In the genomic region with DNA sequence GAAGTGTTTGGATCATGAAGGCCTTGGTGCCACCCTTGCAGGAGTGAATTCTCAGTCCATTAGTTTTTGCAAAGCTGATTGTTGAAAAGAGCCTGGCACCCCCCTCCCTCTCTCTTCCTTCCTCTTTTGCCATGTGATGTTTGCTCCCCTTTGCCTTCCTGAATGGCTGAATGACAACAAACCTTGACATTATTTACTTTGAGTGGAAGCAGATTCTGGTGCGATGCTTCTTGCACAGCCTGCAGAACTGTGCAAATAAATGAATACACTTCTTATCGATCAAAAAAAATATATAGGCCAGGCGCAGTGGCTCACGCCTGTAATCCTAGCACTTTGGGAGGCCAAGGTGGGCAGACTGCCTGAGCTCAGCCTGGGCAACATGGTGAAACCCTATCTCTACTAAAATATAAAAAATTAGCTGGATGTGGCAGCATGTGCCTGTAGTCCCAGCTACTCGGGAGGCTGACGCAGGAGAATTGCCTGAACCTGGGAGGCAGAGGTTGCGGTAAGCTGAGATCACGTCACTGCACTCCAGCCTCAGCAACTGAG, we compare ENCODE assay signal across 21 cellular contexts. TPM values are rescaled to one million over a fixed set of nuclear protein-coding genes. Genes with fewer than 3 reads are reported as not detected.
A peak's percentile ranks its signal among the peaks of the same experiment; 100 is the strongest.
DNase-seq lines count a peak whose midpoint lies in the region; ATAC-seq and TF ChIP-seq lines count a peak whose summit lies in the region.
"Had no signal": no experiment of that assay in that cellular context is flagged by ENCODE, and none has a peak within 500 bp of the region (broad histone marks: within the 10 kb centered on the region; RNA-seq: fewer than 3 reads in every experiment).

No MANE protein-coding gene starts in this region.

- peaks cover 14% of the 10 kb centered on the region for H3K36me3 Mint-ChIP-seq in CD8-positive, alpha-beta T cell

- peaks cover 8% of the 10 kb centered on the region for H3K27me3 Mint-ChIP-seq in CD8-positive, alpha-beta T cell (ENCODE audit: low read depth)
- H3K27me3 Mint-ChIP-seq: activated naive CD8-positive, alpha-beta T cell treated with anti-CD3 and anti-CD28 coated beads, Interleukin-2, amount 50 U/mL, for 24 hours had no signal

- no peak overlapping the region for H3K4me3 ChIP-seq in CD8-positive, alpha-beta T cell (ENCODE audit: low read depth, low read length)
- H3K4me3 ChIP-seq in tibial artery, result no peak overlapping the region
- H3K4me3 ChIP-seq: suprapubic skin had no signal

- peak overlapping the region; percentile 66 for H3K27ac Mint-ChIP-seq in CD8-positive, alpha-beta T cell
- H3K27ac Mint-ChIP-seq: activated naive CD8-positive, alpha-beta T cell treated with anti-CD3 and anti-CD28 coated beads, Interleukin-2, amount 50 U/mL, for 24 hours had no signal

- no peak for DNase-seq in CD8-positive, alpha-beta T cell
- DNase-seq in KG1 (lab: John Stamatoyannopoulos, UW) (peak; percentile 46), NCI-H345 treated with DMSO at 0.1 percent for 48 hours (lab: John Stamatoyannopoulos, UW; ENCODE audit: unreplicated experiment) (peak; percentile 87), cerebellar cortex (ENCODE audit: low spot score) (peak; percentile 16), tibial artery (no peak), D341Med (ENCODE audit: low spot score) (no peak), DMS 273 (lab: John Stamatoyannopoulos, UW; ENCODE audit: unreplicated experiment) (no peak)
- DNase-seq: activated CD4-positive, alpha-beta T cell treated with anti-CD3 and anti-CD28 coated beads, Interleukin-2, amount 50 U/mL, for 4 hours; activated naive CD8-positive, alpha-beta T cell treated with anti-CD3 and anti-CD28 coated beads, Interleukin-2, amount 50 U/mL, for 24 hours; activated T-cell treated with anti-CD3 and anti-CD28 coated beads, Interleukin-2, amount 50 U/mL, for 48 hours; central memory CD4-positive, alpha-beta T cell; H7; hippocampal formation; kidney glomerular epithelial cell; NCI-H1048; NK-92 treated with Interleukin-12 subunit alpha and Interleukin-12 subunit beta, amount 100 ng/mL, for 24 hours; stimulated activated CD4-positive, alpha-beta T cell treated with anti-CD3 and anti-CD28 coated beads, Interleukin-4, amount 100 ng/mL, for 1 hour; stimulated activated CD8-positive, alpha-beta memory T cell treated with anti-CD3 and anti-CD28 coated beads, Interleukin-4, amount 100 ng/mL, for 48 hours; T-helper 9 cell had no signal

- POLR2A ChIA-PET in CD8-positive, alpha-beta T cell (lab: Charles Lee), result no interaction called here

- CTCF ChIA-PET in CD8-positive, alpha-beta T cell (lab: Charles Lee), result interaction anchor here (4.8 kb wide), 1 partner anchor 12 kb away, joined by 40 read pairs; no protein-coding TSS in a partner anchor

- TF ChIP-seq CTCF in CD8-positive, alpha-beta T cell (IDR thresholded peaks at IDR 0.05), result no peak
- TF ChIP-seq CTCF in tibial artery (IDR thresholded peaks at IDR 0.05), result no peak

- no peak for ATAC-seq in CD8-positive, alpha-beta T cell
- ATAC-seq in HG03520 (IDR thresholded peaks at IDR 0.05; ENCODE audit: unreplicated experiment), result no peak
- ATAC-seq: activated naive CD8-positive, alpha-beta T cell treated with anti-CD3 and anti-CD28 coated beads, Interleukin-2, amount 50 U/mL, for 24 hours had no signal

- H3K9me3 Mint-ChIP-seq in CD8-positive, alpha-beta T cell, result no peaks in the 10 kb centered on the region

- no peak overlapping the region for H3K4me3 Mint-ChIP-seq in CD8-positive, alpha-beta T cell
- H3K4me3 Mint-ChIP-seq: activated naive CD8-positive, alpha-beta T cell treated with anti-CD3 and anti-CD28 coated beads, Interleukin-2, amount 50 U/mL, for 24 hours had no signal

- H3K4me1 Mint-ChIP-seq in CD8-positive, alpha-beta T cell (ENCODE audit: low read depth), result peaks cover 29% of the 10 kb centered on the region

- no peaks in the 10 kb centered on the region for H3K27me3 ChIP-seq in CD8-positive, alpha-beta T cell (ENCODE audit: insufficient read depth, low read length)
- H3K27me3 ChIP-seq in tibial artery, result no peaks in the 10 kb centered on the region
- H3K27me3 ChIP-seq: suprapubic skin had no signal

- H3K9me3 ChIP-seq in CD8-positive, alpha-beta T cell (ENCODE audit: low read length), result no peaks in the 10 kb centered on the region
- H3K9me3 ChIP-seq in tibial artery, result no peaks in the 10 kb centered on the region
- H3K9me3 ChIP-seq: suprapubic skin had no signal

- no peak overlapping the region for H3K27ac ChIP-seq in CD8-positive, alpha-beta T cell (ENCODE audit: low read depth, low read length)
- no peak overlapping the region for H3K27ac ChIP-seq in tibial artery
- H3K27ac ChIP-seq: suprapubic skin had no signal

- peaks cover 16% of the 10 kb centered on the region for H3K4me1 ChIP-seq in CD8-positive, alpha-beta T cell (ENCODE audit: insufficient read depth, low read length)
- peaks cover 0 to 18% (median 10%) of the 10 kb centered on the region in 4 donors for H3K4me1 ChIP-seq in tibial artery

- intact Hi-C loops in CD8-positive, alpha-beta T cell (cut with DNase I, micrococcal nuclease), result loop anchor here (10.0 kb wide), 3 partner anchors 582 to 1102 kb away; a partner anchor contains a TSS
- intact Hi-C loops in tibial artery (cut with DNase I; ENCODE audit: low total_unique reads), result no loop called here

- H3K36me3 ChIP-seq in CD8-positive, alpha-beta T cell (ENCODE audit: insufficient read depth, low read length), result no peaks in the 10 kb centered on the region
- no peaks in the 10 kb centered on the region for H3K36me3 ChIP-seq in tibial artery
- H3K36me3 ChIP-seq: suprapubic skin had no signal

RNA-seq across cellular contexts. Expression of a gene that starts 2.0 kb away (rescaled TPM):
- 1 to 10 TPM; 6.3 to 8.3 TPM for total RNA-seq in CD8-positive, alpha-beta T cell

Comparison
In these comparisons a context has a peak if more than half of its experiments do, and no peak if none do; other contexts are left out.
1. DNase-seq: peak in KG1 (single experiment), NCI-H345 treated with DMSO at 0.1 percent for 48 hours (single experiment) and cerebellar cortex (single experiment); none in CD8-positive, alpha-beta T cell (0 of 7), tibial artery (0 of 2), D341Med (single experiment) and DMS 273 (single experiment).